Comparison of ENCODE assay signal across 28 cellular contexts in genomic region chr7:151821226-151821625, GRCh38.
"Had no signal": no experiment of that assay in that cellular context is flagged by ENCODE, and none has a peak within 500 bp of the region (broad histone marks: within the 10 kb centered on the region; RNA-seq: fewer than 3 reads in every experiment).

No MANE protein-coding gene starts in this region.

- H3K9me3 ChIP-seq: adrenal gland, esophagus squamous epithelium, left ventricle myocardium inferior, pancreas, psoas muscle, right atrium auricular region, thoracic aorta, uterus had no signal

- DNase-seq: activated CD4-positive, alpha-beta T cell treated with anti-CD3 and anti-CD28 coated beads for 4 hours; activated CD4-positive, alpha-beta T cell treated with anti-CD3 and anti-CD28 coated beads, Interleukin-2, amount 50 U/mL, for 4 hours; activated effector memory CD4-positive, alpha-beta T cell treated with Interleukin-2 at 50 U/mL for 16 hours; activated naive CD4-positive, alpha-beta T cell treated with Interleukin-2 at 50 U/mL for 16 hours; activated T-cell treated with anti-CD3 and anti-CD28 coated beads for 4 hours; activated T-cell treated with anti-CD3 and anti-CD28 coated beads, Interleukin-2, amount 50 U/mL, for 72 hours; adrenal gland; dermis blood vessel endothelial cell; effector CD8-positive, alpha-beta T cell; esophagus squamous epithelium; foreskin melanocyte; left ventricle myocardium inferior; mammary epithelial cell; naive thymus-derived CD4-positive, alpha-beta T cell; stimulated activated CD4-positive, alpha-beta T cell treated with anti-CD3 and anti-CD28 coated beads, Interleukin-2, amount 100 ng/mL, for 48 hours; trophoblast cell; uterus had no signal

- ATAC-seq: activated T-cell treated with anti-CD3 and anti-CD28 coated beads, Interleukin-2, amount 50 U/mL, for 72 hours; naive thymus-derived CD4-positive, alpha-beta T cell; pancreas; psoas muscle had no signal

- H3K36me3 ChIP-seq: adrenal gland, cardiac muscle cell, esophagus squamous epithelium, left ventricle myocardium inferior, pancreas, right atrium auricular region, thoracic aorta, uterus had no signal

- H3K27me3 ChIP-seq: adrenal gland, cardiac muscle cell, esophagus squamous epithelium, pancreas, right atrium auricular region, uterus had no signal

- H3K4me3 Mint-ChIP-seq: activated naive CD8-positive, alpha-beta T cell; activated T-cell treated with anti-CD3 and anti-CD28 coated beads, Interleukin-2, amount 50 U/mL, for 72 hours; brain; naive thymus-derived CD4-positive, alpha-beta T cell; stimulated activated naive CD8-positive, alpha-beta T cell treated with anti-CD3 and anti-CD28 coated beads, Interleukin-15, Interleukin-2, amounts not matched to agents 100 ng/mL and 50 ng/mL, for 24 hours had no signal

- H3K9me3 Mint-ChIP-seq: activated T-cell treated with anti-CD3 and anti-CD28 coated beads, Interleukin-2, amount 50 U/mL, for 72 hours; naive thymus-derived CD4-positive, alpha-beta T cell; stimulated activated naive CD8-positive, alpha-beta T cell treated with anti-CD3 and anti-CD28 coated beads, Interleukin-15, Interleukin-2, amounts not matched to agents 100 ng/mL and 50 ng/mL, for 24 hours had no signal

- H3K4me3 ChIP-seq: adrenal gland, cardiac muscle cell, esophagus squamous epithelium, left ventricle myocardium inferior, pancreas, psoas muscle, right atrium auricular region, thoracic aorta, uterus had no signal

- H3K27ac Mint-ChIP-seq: activated naive CD8-positive, alpha-beta T cell; activated T-cell treated with anti-CD3 and anti-CD28 coated beads, Interleukin-2, amount 50 U/mL, for 72 hours; brain; stimulated activated naive CD8-positive, alpha-beta T cell treated with anti-CD3 and anti-CD28 coated beads, Interleukin-15, Interleukin-2, amounts not matched to agents 100 ng/mL and 50 ng/mL, for 24 hours had no signal

- FAIRE-seq: endometrium, islet of Langerhans, pancreas had no signal

- H3K27ac ChIP-seq: adrenal gland, cardiac muscle cell, epithelial cell of prostate, left ventricle myocardium inferior, psoas muscle, right atrium auricular region, thoracic aorta had no signal

- H3K36me3 Mint-ChIP-seq: activated naive CD8-positive, alpha-beta T cell; brain had no signal

- H3K27me3 Mint-ChIP-seq: activated naive CD8-positive, alpha-beta T cell; naive thymus-derived CD4-positive, alpha-beta T cell; stimulated activated naive CD8-positive, alpha-beta T cell treated with anti-CD3 and anti-CD28 coated beads, Interleukin-15, Interleukin-2, amounts not matched to agents 100 ng/mL and 50 ng/mL, for 24 hours had no signal
